ENCODE assay signal across 1 cellular context in genomic region chr11:98307827-98308491, GRCh38.
TF ChIP-seq lines count a peak whose summit lies in the region.

No MANE protein-coding gene starts in this region.

TF ChIP-seq in K562, 482 proteins besides CTCF, POLR2A, EP300 and RAD21 (continued from another document and continues in another):
- TF ChIP-seq AFF4 (CRISPR knock-in tag; IDR thresholded peaks at IDR 0.05) (no peak), CBFA2T2 (conservative IDR thresholded peaks at IDR 0.05) (peak; percentile 80), NR4A1 (CRISPR knock-in tag; IDR thresholded peaks at IDR 0.05) (no peak), NR4A1 (tag; IDR thresholded peaks at IDR 0.05) (no peak), RUNX1 (IDR thresholded peaks at IDR 0.05; ENCODE audit: low read depth) (no peak), PRMT5 (CRISPR knock-in tag; IDR thresholded peaks at IDR 0.05) (no peak), HNRNPLL (IDR thresholded peaks at IDR 0.05; ENCODE audit: low read depth, low read length, poor library complexity, severe bottlenecking) (no peak), MGA (IDR thresholded peaks at IDR 0.05) (no peak), BRCA1 (IDR thresholded peaks at IDR 0.05) (no peak), BRCA1 (CRISPR knock-in tag; IDR thresholded peaks at IDR 0.05) (no peak), RCOR1 (IDR thresholded peaks at IDR 0.05; ENCODE audit: borderline replicate concordance in 1 of 2, low read depth in 2 of 2, low read length in 2 of 2) (peak; percentile 22 to 33; a peak in 1 of 4 replicates), CBFA2T3 (IDR thresholded peaks at IDR 0.05) (peak; percentile 89), RBM22 (IDR thresholded peaks at IDR 0.05; ENCODE audit: low read depth, low read length, poor library complexity, severe bottlenecking) (no peak), CREM (IDR thresholded peaks at IDR 0.05; ENCODE audit: low read depth) (no peak), TRIM25 (IDR thresholded peaks at IDR 0.05; ENCODE audit: borderline replicate concordance) (no peak), SRF (CRISPR knock-in tag; IDR thresholded peaks at IDR 0.05) (no peak), ZNF253 (CRISPR knock-in tag; conservative IDR thresholded peaks at IDR 0.05) (no peak), RHOXF2B (CRISPR knock-in tag; conservative IDR thresholded peaks at IDR 0.05) (no peak), SP1 (CRISPR knock-in tag; IDR thresholded peaks at IDR 0.05) (no peak), HLTF (IDR thresholded peaks at IDR 0.05) (no peak), TRIM24 (IDR thresholded peaks at IDR 0.05) (no peak), POLR2B (IDR thresholded peaks at IDR 0.05; ENCODE audit: low read depth, partially characterized antibody) (no peak), MYBL2 (IDR thresholded peaks at IDR 0.05; ENCODE audit: low read depth) (no peak), MYBL2 (CRISPR knock-in tag; IDR thresholded peaks at IDR 0.05; ENCODE audit: borderline replicate concordance) (no peak), HBP1 (CRISPR knock-in tag; IDR thresholded peaks at IDR 0.05) (no peak), E2F5 (CRISPR knock-in tag; IDR thresholded peaks at IDR 0.05) (no peak), ZNF175 (CRISPR knock-in tag; IDR thresholded peaks at IDR 0.05; ENCODE audit: low read depth) (no peak), HDAC1 (IDR thresholded peaks at IDR 0.05) (peak in 1 of 2 experiments; percentile 58; a peak in 2 of 4 replicates), GTF2B (IDR thresholded peaks at IDR 0.05; ENCODE audit: extremely low read depth, insufficient read length) (no peak), ZNF24 (IDR thresholded peaks at IDR 0.05) (no peak), SFPQ (IDR thresholded peaks at IDR 0.05; ENCODE audit: low read depth, low read length) (no peak), GTF2A2 (tag; IDR thresholded peaks at IDR 0.05) (no peak), ZNF449 (CRISPR knock-in tag; IDR thresholded peaks at IDR 0.05) (no peak), MLX (CRISPR knock-in tag; conservative IDR thresholded peaks at IDR 0.05) (no peak), CCAR2 (IDR thresholded peaks at IDR 0.05; ENCODE audit: low read depth, low read length) (no peak), MIER1 (IDR thresholded peaks at IDR 0.05; ENCODE audit: low read depth) (no peak)
